29 cellular contexts compared by ENCODE assay signal in genomic region chr10:99406149-99406548, GRCh38. TPM values are rescaled to one million over a fixed set of nuclear protein-coding genes. Genes with fewer than 3 reads are reported as not detected.
DNase-seq lines count a peak whose midpoint lies in the region; ATAC-seq, FAIRE-seq and TF ChIP-seq lines count a peak whose summit lies in the region.
"Had no signal": no experiment of that assay in that cellular context is flagged by ENCODE, and none has a peak within 500 bp of the region (broad histone marks: within the 10 kb centered on the region; RNA-seq: fewer than 3 reads in every experiment).

No MANE protein-coding gene starts in this region.

- no peak overlapping the region for H3K27ac Mint-ChIP-seq in HFFc6
- H3K27ac Mint-ChIP-seq: CD14-positive monocyte; CD8-positive, alpha-beta memory T cell had no signal

- H3K4me1 ChIP-seq in Loucy (ENCODE audit: insufficient read depth, low read length, poor library complexity, severe bottlenecking) (no peaks in the 10 kb centered on the region), kidney (ENCODE audit: control insufficient read depth in 1 of 2, insufficient read depth in 1 of 2, low read depth in 1 of 2, low read length in 2 of 2) (peaks cover 3 to 4% of the 10 kb centered on the region in 2 donors), small intestine (ENCODE audit: control insufficient read depth in 2 of 2, insufficient read depth in 1 of 2, low read depth in 1 of 2, low read length in 1 of 2) (no peaks in the 10 kb centered on the region)
- H3K4me1 ChIP-seq: BE2C had no signal

- H4K20me1 ChIP-seq in Loucy (ENCODE audit: insufficient read depth, low read length, poor library complexity, severe bottlenecking): no peaks in the 10 kb centered on the region

- no peak overlapping the region for H3K4me3 ChIP-seq in Loucy (ENCODE audit: low read length, poor library complexity, severe bottlenecking)
- H3K4me3 ChIP-seq in kidney (ENCODE audit: low read length in 2 of 2): no peak overlapping the region
- no peak overlapping the region for H3K4me3 ChIP-seq in small intestine (ENCODE audit: low read depth in 1 of 2, low read length in 2 of 2)
- H3K4me3 ChIP-seq: SK-N-MC had no signal

- FAIRE-seq in kidney (lab: Jason Lieb, UNC) (no peak), small intestine (lab: Jason Lieb, UNC) (no peak)
- FAIRE-seq: GM12891, HTR-8/SVneo had no signal

- no peaks in the 10 kb centered on the region for H3K79me2 ChIP-seq in Loucy (ENCODE audit: insufficient read depth, low read length)

- TF ChIP-seq CTCF in HFFc6 (IDR thresholded peaks at IDR 0.05): 0 out of 2 replicates have a peak, but pooled peaks have one; percentile 11
- peak; percentile 22; the same call in 1 of the 2 replicates for TF ChIP-seq CTCF in Loucy (conservative IDR thresholded peaks at IDR 0.05; ENCODE audit: low read length)
- TF ChIP-seq CTCF in kidney (IDR thresholded peaks at IDR 0.05; ENCODE audit: borderline replicate concordance, extremely low read depth, insufficient read depth): peak; percentile 19

- no peak overlapping the region for H3K9ac ChIP-seq in Loucy (ENCODE audit: low read depth, low read length, poor library complexity, severe bottlenecking)
- no peak overlapping the region for H3K9ac ChIP-seq in kidney (ENCODE audit: low read length in 2 of 2)

- H3K27ac ChIP-seq in kidney (ENCODE audit: low read depth in 2 of 2, low read length in 2 of 2) (no peak overlapping the region), small intestine (ENCODE audit: low read depth in 1 of 2, low read length in 1 of 2) (no peak overlapping the region)
- H3K27ac ChIP-seq: RWPE1, SK-N-MC had no signal

- H3K9me2 ChIP-seq in Loucy (replicated peaks; ENCODE audit: low read depth, low read length): no peaks in the 10 kb centered on the region

- H3K4me1 Mint-ChIP-seq in HFFc6 (ENCODE audit: low read depth): peaks cover 30% of the 10 kb centered on the region
- H3K4me1 Mint-ChIP-seq: CD8-positive, alpha-beta memory T cell had no signal

- DNase-seq in HFFc6 (no peak), kidney (no peak), small intestine (peak; percentile 55), GM19240 (ENCODE audit: insufficient read length, low spot score) (no peak)
- DNase-seq: BE2C; CD8-positive, alpha-beta memory T cell; DMS 273 treated with DMSO at 0.1 percent for 48 hours; DMS79 treated with DMSO at 0.1 percent for 48 hours; GF-D8; KG1; NCI-H1092; NCI-H1417 treated with DMSO at 0.1 percent for 48 hours; NCI-H1694 treated with DMSO at 0.1 percent for 48 hours; NCI-H2081; NCI-H2171; NCI-H226; NCI-H510A; NCI-H69; SHP77; SW 1271 had no signal

- H3K4me2 ChIP-seq in Loucy (ENCODE audit: low read depth, low read length, poor library complexity, severe bottlenecking): no peak overlapping the region

- no peak overlapping the region for H2AFZ ChIP-seq in Loucy (ENCODE audit: low read length)

- intact Hi-C loops in kidney (cut with DNase I): no loop called here

- H3K27me3 ChIP-seq in Loucy (ENCODE audit: insufficient read depth, low read length, poor library complexity, severe bottlenecking): no peaks in the 10 kb centered on the region
- H3K27me3 ChIP-seq in small intestine (ENCODE audit: control insufficient read depth in 2 of 2, insufficient read depth in 2 of 2, low read length in 2 of 2): no peaks in the 10 kb centered on the region
- H3K27me3 ChIP-seq: BE2C had no signal

- H3K9me3 ChIP-seq in Loucy (ENCODE audit: insufficient read depth, low read depth, low read length): no peaks in the 10 kb centered on the region
- no peaks in the 10 kb centered on the region for H3K9me3 ChIP-seq in kidney (ENCODE audit: control insufficient read depth in 1 of 2, low read length in 2 of 2)
- no peaks in the 10 kb centered on the region for H3K9me3 ChIP-seq in small intestine (ENCODE audit: control insufficient read depth, low read depth)
- H3K9me3 ChIP-seq: BE2C had no signal

- ATAC-seq in HG03196 (IDR thresholded peaks at IDR 0.05; ENCODE audit: unreplicated experiment): no peak
- no peak for ATAC-seq in HG02884 (IDR thresholded peaks at IDR 0.05; ENCODE audit: unreplicated experiment)
- ATAC-seq: Panc1 had no signal

- peaks cover 3% of the 10 kb centered on the region; the same call in 1 of the 2 replicates for H3K27me3 Mint-ChIP-seq in HFFc6 (ENCODE audit: insufficient read depth)
- H3K27me3 Mint-ChIP-seq: CD8-positive, alpha-beta memory T cell had no signal

- H3F3A ChIP-seq in Loucy (ENCODE audit: low read depth): no peaks in the 10 kb centered on the region

- H3K9me3 Mint-ChIP-seq in HFFc6: no peaks in the 10 kb centered on the region
- H3K9me3 Mint-ChIP-seq: CD14-positive monocyte; CD8-positive, alpha-beta memory T cell had no signal

- WGBS in small intestine, 3 donors: 95 to 98% (median 97%) methylated on average over 3 of the region's 3 CpGs

- peaks cover 44% of the 10 kb centered on the region for H3K36me3 Mint-ChIP-seq in HFFc6 (ENCODE audit: low read depth)

- H3K36me3 ChIP-seq in Loucy (ENCODE audit: insufficient read depth, low read length) (peaks cover 54% of the 10 kb centered on the region; the same call in 1 of the 2 replicates), kidney (ENCODE audit: control insufficient read depth in 1 of 2, insufficient read depth in 2 of 2, low read length in 2 of 2) (peaks cover 44 to 50% of the 10 kb centered on the region in 2 donors), small intestine (ENCODE audit: control insufficient read depth in 2 of 2, insufficient read depth in 2 of 2, low read length in 2 of 2) (peaks cover 8 to 31% of the 10 kb centered on the region in 2 donors)

- no peak overlapping the region for H3K4me3 Mint-ChIP-seq in HFFc6
- H3K4me3 Mint-ChIP-seq: CD14-positive monocyte; CD8-positive, alpha-beta memory T cell had no signal

RNA-seq across cellular contexts. Expression of gene GOT1, which starts 24.3 kb away (rescaled TPM):
- total RNA-seq in HFFc6 (2021; fragmentation: NEBNext Ultra II Directional; extraction: Animal tissue kit (Norgen Biotek cat#: 25700)): 10 to 100 TPM; 34.9 to 42.0 (median 41.6) TPM
- 73.2 TPM for total RNA-seq in kidney
- polyA plus RNA-seq in kidney (ENCODE audit: insufficient read depth, low read depth, low replicate concordance) (241 TPM), small intestine (100 to 1,000 TPM in 1 of 3 donors, 10 to 100 TPM in 2; 65.9 to 105 (median 78.0) TPM)
